12 cellular contexts compared by ENCODE assay signal in the genomic region with DNA sequence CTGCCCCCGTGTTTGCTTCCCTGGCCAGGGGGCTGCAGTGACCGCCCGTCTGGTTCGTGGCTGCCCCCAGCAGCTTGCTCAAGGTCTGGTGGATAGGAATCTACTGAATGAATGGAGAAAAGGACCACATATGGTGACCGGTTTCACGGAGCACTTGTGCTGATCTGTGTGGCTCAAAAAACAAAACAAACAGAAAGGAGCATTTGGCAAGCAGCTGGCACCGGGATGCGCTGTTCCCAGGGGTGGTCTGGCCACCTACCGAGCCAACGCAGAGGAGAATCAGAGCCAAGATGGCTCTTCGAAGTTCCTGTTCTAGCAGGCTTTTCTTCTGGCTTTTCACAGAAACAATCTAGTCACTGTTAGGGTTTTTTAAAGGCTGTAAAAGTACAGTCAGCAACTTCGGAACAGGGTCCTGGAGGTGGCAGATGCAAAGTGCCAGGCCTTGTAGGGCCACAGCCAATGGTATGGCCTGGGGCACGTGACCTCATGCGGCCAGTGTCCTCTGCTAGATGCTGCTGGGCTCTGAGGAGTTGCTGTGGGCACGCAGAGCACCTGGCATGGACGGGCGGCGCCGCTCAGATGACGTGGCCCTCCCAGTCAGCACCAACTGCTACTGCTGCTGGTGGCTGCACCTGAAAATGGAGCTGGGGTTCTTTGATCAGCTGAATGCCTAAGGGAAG. TPM values are rescaled to one million over a fixed set of nuclear protein-coding genes. Genes with fewer than 3 reads are reported as not detected.
DNase-seq lines count a peak whose midpoint lies in the region; ATAC-seq and TF ChIP-seq lines count a peak whose summit lies in the region.
"Had no signal": no experiment of that assay in that cellular context is flagged by ENCODE, and none has a peak within 500 bp of the region (broad histone marks: within the 10 kb centered on the region; RNA-seq: fewer than 3 reads in every experiment).

No MANE protein-coding gene starts in this region.

- no peaks in the 10 kb centered on the region for H3K9me3 Mint-ChIP-seq in HFFc6
- H3K9me3 Mint-ChIP-seq: naive thymus-derived CD8-positive, alpha-beta T cell; stimulated activated effector memory CD8-positive, alpha-beta T cell treated with anti-CD3 and anti-CD28 coated beads, Interleukin-12 subunit alpha, Interleukin-12 subunit beta, amount 100 ng/mL, for 72 hours had no signal

- CTCF ChIA-PET in SK-N-SH (lab: Yijun Ruan, JAX) = interaction anchor here (0.6 kb wide), 1 partner anchor 17 kb away, joined by 4 read pairs; no protein-coding TSS in a partner anchor

- H3K79me2 ChIP-seq in SK-N-SH (ENCODE audit: insufficient read depth) = no peaks in the 10 kb centered on the region
- no peaks in the 10 kb centered on the region for H3K79me2 ChIP-seq in GM23248 (ENCODE audit: insufficient read depth)

- TF ChIP-seq CTCF in HFFc6 (IDR thresholded peaks at IDR 0.05) (no peak), psoas muscle (IDR thresholded peaks at IDR 0.05) (no peak), SK-N-SH (IDR thresholded peaks at IDR 0.05) (no peak)

- no peak overlapping the region for H3K4me3 Mint-ChIP-seq in HFFc6
- H3K4me3 Mint-ChIP-seq: naive thymus-derived CD8-positive, alpha-beta T cell; stimulated activated effector memory CD8-positive, alpha-beta T cell treated with anti-CD3 and anti-CD28 coated beads, Interleukin-12 subunit alpha, Interleukin-12 subunit beta, amount 100 ng/mL, for 72 hours had no signal

- H3K9me2 ChIP-seq in SK-N-SH (no peaks in the 10 kb centered on the region), GM23248 (ENCODE audit: insufficient read depth) (no peaks in the 10 kb centered on the region)

- TF ChIP-seq RAD21 in SK-N-SH (IDR thresholded peaks at IDR 0.05; ENCODE audit: low read length) = no peak

- H3K9ac ChIP-seq in SK-N-SH = no peak overlapping the region
- H3K9ac ChIP-seq in GM23248 = no peak overlapping the region

- intact Hi-C loops in psoas muscle (cut with DNase I) = loop anchor here in 1 of 2 donors (5.0 kb wide), 1 partner anchor 35 kb away; no protein-coding TSS in a partner anchor

- H3K4me2 ChIP-seq in SK-N-SH (no peak overlapping the region), GM23248 (ENCODE audit: unreplicated experiment) (no peak overlapping the region)

- H3K36me3 Mint-ChIP-seq in HFFc6 (ENCODE audit: low read depth) = no peaks in the 10 kb centered on the region
- H3K36me3 Mint-ChIP-seq: stimulated activated effector memory CD8-positive, alpha-beta T cell treated with anti-CD3 and anti-CD28 coated beads, Interleukin-12 subunit alpha, Interleukin-12 subunit beta, amount 100 ng/mL, for 72 hours had no signal

- H3F3A ChIP-seq in SK-N-SH (replicated peaks; ENCODE audit: insufficient read depth) = no peaks in the 10 kb centered on the region
- no peaks in the 10 kb centered on the region; the same call in 1 of the 2 replicates for H3F3A ChIP-seq in GM23248 (ENCODE audit: insufficient read depth)

- H3K27me3 ChIP-seq in psoas muscle (ENCODE audit: insufficient read depth in 3 of 3, low read length in 2 of 3) = no peaks in the 10 kb centered on the region
- no peaks in the 10 kb centered on the region for H3K27me3 ChIP-seq in SK-N-SH (ENCODE audit: insufficient read depth)
- H3K27me3 ChIP-seq in GM23248 (replicated peaks; ENCODE audit: insufficient read depth) = no peaks in the 10 kb centered on the region

- H3K27me3 Mint-ChIP-seq in HFFc6 (ENCODE audit: insufficient read depth) = peaks cover 3% of the 10 kb centered on the region; the same call in 1 of the 2 replicates
- H3K27me3 Mint-ChIP-seq: naive thymus-derived CD8-positive, alpha-beta T cell had no signal

- no peak for DNase-seq in HFFc6
- peak; percentile 82 for DNase-seq in NCI-H345 (lab: John Stamatoyannopoulos, UW)
- peak; percentile 73 for DNase-seq in brain pericyte (ENCODE audit: low read depth, low spot score)
- no peak for DNase-seq in psoas muscle
- DNase-seq in SK-N-SH = no peak
- no peak for DNase-seq in GM23248
- DNase-seq: naive thymus-derived CD8-positive, alpha-beta T cell; WERI-Rb-1 had no signal

- no peak overlapping the region for H2AFZ ChIP-seq in SK-N-SH (ENCODE audit: low read depth)
- no peak overlapping the region for H2AFZ ChIP-seq in GM23248

- POLR2A ChIA-PET in SK-N-SH (lab: Yijun Ruan, JAX) = no interaction called here

- H3K4me1 ChIP-seq in psoas muscle = no peaks in the 10 kb centered on the region
- H3K4me1 ChIP-seq in SK-N-SH (ENCODE audit: control insufficient read depth in 1 of 2, insufficient read depth in 2 of 2, low read depth in 1 of 2, low read length in 1 of 2) = peaks cover 0 to 3% of the 10 kb centered on the region in 2 experiments; a peak in 1 of 4 replicates
- no peaks in the 10 kb centered on the region for H3K4me1 ChIP-seq in GM23248 (ENCODE audit: insufficient read depth)

- H3K27ac Mint-ChIP-seq in HFFc6 = peak overlapping the region; percentile 22
- H3K27ac Mint-ChIP-seq: stimulated activated effector memory CD8-positive, alpha-beta T cell treated with anti-CD3 and anti-CD28 coated beads, Interleukin-12 subunit alpha, Interleukin-12 subunit beta, amount 100 ng/mL, for 72 hours had no signal

- H3K4me3 ChIP-seq in psoas muscle (no peak overlapping the region), SK-N-SH (ENCODE audit: low read depth in 2 of 2, low read length in 1 of 2) (no peak overlapping the region), GM23248 (no peak overlapping the region)

- no peaks in the 10 kb centered on the region for H3K36me3 ChIP-seq in psoas muscle (ENCODE audit: insufficient read depth in 1 of 2, low read depth in 1 of 2)
- H3K36me3 ChIP-seq in SK-N-SH (replicated peaks in 1 of 2; ENCODE audit: control insufficient read depth in 1 of 2, insufficient read depth in 2 of 2, low read length in 1 of 2) = no peaks in the 10 kb centered on the region
- H3K36me3 ChIP-seq in GM23248 (ENCODE audit: low read depth) = no peaks in the 10 kb centered on the region
- H3K36me3 ChIP-seq: WERI-Rb-1 had no signal

- H3K4me1 Mint-ChIP-seq in HFFc6 (ENCODE audit: low read depth) = peaks cover 7% of the 10 kb centered on the region

- in situ Hi-C loops in GM23248 (cut with MboI) = no loop called here

- H3K9me3 ChIP-seq in psoas muscle (no peaks in the 10 kb centered on the region), SK-N-SH (no peaks in the 10 kb centered on the region), GM23248 (ENCODE audit: low read depth) (no peaks in the 10 kb centered on the region)

- WGBS in psoas muscle, 3 donors = 45 to 59% (median 53%) methylated on average over 20 of the region's 20 CpGs
- WGBS in SK-N-SH (ENCODE audit: low lambda C conversion rate) = 66% methylated on average over 6 of the region's 20 CpGs
- whole genome bisulfite sequencing in GM23248 (ENCODE audit: low coverage in 1 of 2, low lambda C conversion rate in 2 of 2, missing lambda C conversion rate in 2 of 2), 2 experiments = 59 to 63% methylated on average over 20 of the region's 20 CpGs

- ATAC-seq in psoas muscle (peak; percentile 60 to 77 (median 68)), HG03469 (IDR thresholded peaks at IDR 0.05; ENCODE audit: unreplicated experiment) (no peak), HG03571 (IDR thresholded peaks at IDR 0.05; ENCODE audit: unreplicated experiment) (no peak)
- ATAC-seq: naive thymus-derived CD8-positive, alpha-beta T cell; Panc1; stimulated activated effector memory CD8-positive, alpha-beta T cell treated with anti-CD3 and anti-CD28 coated beads, Interleukin-12 subunit alpha, Interleukin-12 subunit beta, amount 100 ng/mL, for 72 hours had no signal

- H4K20me1 ChIP-seq in SK-N-SH (ENCODE audit: insufficient read depth) = no peaks in the 10 kb centered on the region
- no peaks in the 10 kb centered on the region for H4K20me1 ChIP-seq in GM23248 (ENCODE audit: insufficient read depth)

- no peak overlapping the region for H3K27ac ChIP-seq in psoas muscle
- H3K27ac ChIP-seq in SK-N-SH (ENCODE audit: low read depth in 2 of 2, low read length in 1 of 2) = peak overlapping the region in 1 of 2 experiments; percentile 50; a peak in 1 of 4 replicates
- H3K27ac ChIP-seq in GM23248 = no peak overlapping the region
- H3K27ac ChIP-seq: WERI-Rb-1 had no signal

- TF ChIP-seq EP300 in SK-N-SH (IDR thresholded peaks at IDR 0.05; ENCODE audit: borderline replicate concordance in 1 of 2, low read depth in 1 of 2, low read length in 1 of 2) = no peak

TF ChIP-seq in SK-N-SH, 30 proteins besides CTCF, POLR2A, EP300 and RAD21 (continues in another document):
- TF ChIP-seq JUND (IDR thresholded peaks at IDR 0.05) (no peak), USF2 (IDR thresholded peaks at IDR 0.05; ENCODE audit: borderline replicate concordance, low read depth, low read length) (no peak), GABPA (IDR thresholded peaks at IDR 0.05; ENCODE audit: low read depth) (no peak), FOXJ3 (CRISPR knock-in tag; IDR thresholded peaks at IDR 0.05) (no peak)
- TF ChIP-seq, protein P1, sequence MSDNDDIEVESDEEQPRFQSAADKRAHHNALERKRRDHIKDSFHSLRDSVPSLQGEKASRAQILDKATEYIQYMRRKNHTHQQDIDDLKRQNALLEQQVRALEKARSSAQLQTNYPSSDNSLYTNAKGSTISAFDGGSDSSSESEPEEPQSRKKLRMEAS (IDR thresholded peaks at IDR 0.05; ENCODE audit: low read depth) = no peak

RNA-seq across cellular contexts. Expression of gene PACSIN2, which starts 27.3 kb away (rescaled TPM):
- total RNA-seq in HFFc6 (2021; fragmentation: NEBNext Ultra II Directional; extraction: Animal tissue kit (Norgen Biotek cat#: 25700)) = 10 to 100 TPM; 69.8 to 97.3 (median 76.2) TPM
- 10 to 100 TPM; 27.9 to 52.2 (median 38.4) TPM for total RNA-seq in psoas muscle
- polyA plus RNA-seq in psoas muscle (10 to 100 TPM; 21.0 to 31.4 (median 26.0) TPM), SK-N-SH (2012; rRNA removed) (60.5 and 63.1 TPM in 2 replicates), GM23248 (2016; fragmentation: Nextera tagmentation; extraction: Ambion mirVana) (36.0 and 36.5 TPM in 2 replicates)
- 42.5 and 51.5 TPM in 2 replicates for polyA plus RNA-seq in SK-N-SH (2012; cell fraction: cytosol; rRNA removed)
- 53.0 and 54.4 TPM in 2 replicates for polyA plus RNA-seq in SK-N-SH (2012; cell fraction: nucleus; rRNA removed)
- total RNA-seq in GM23248 (2014; rRNA removed; shearing (Covaris generic)) = 35.5 and 43.7 TPM in 2 replicates

RNA-seq across cellular contexts. Expression of gene TTLL1, which starts 47.0 kb away (rescaled TPM):
- 1 to 10 TPM; 5.7 to 7.7 (median 6.5) TPM for total RNA-seq in HFFc6 (2021; fragmentation: NEBNext Ultra II Directional; extraction: Animal tissue kit (Norgen Biotek cat#: 25700))
- 1 to 10 TPM; 1.2 to 3.0 (median 2.0) TPM for total RNA-seq in psoas muscle
- polyA plus RNA-seq in psoas muscle (1 to 10 TPM; 1.9 to 4.9 (median 3.8) TPM), SK-N-SH (2012; rRNA removed) (14.0 and 14.3 TPM in 2 replicates), GM23248 (2016; fragmentation: Nextera tagmentation; extraction: Ambion mirVana) (18.5 and 18.8 TPM in 2 replicates)
- 11.5 and 13.8 TPM in 2 replicates for polyA plus RNA-seq in SK-N-SH (2012; cell fraction: cytosol; rRNA removed)
- 7.2 and 8.4 TPM in 2 replicates for polyA plus RNA-seq in SK-N-SH (2012; cell fraction: nucleus; rRNA removed)
- total RNA-seq in GM23248 (2014; rRNA removed; shearing (Covaris generic)) = 16.0 and 16.6 TPM in 2 replicates

Comparison
In these comparisons a context has a peak if more than half of its experiments do, and no peak if none do; other contexts are left out.
1. DNase-seq: peak in NCI-H345 (single experiment) and brain pericyte (single experiment); none in HFFc6 (single experiment), psoas muscle (0 of 2), SK-N-SH (single experiment) and GM23248 (single experiment).
2. ATAC-seq: peak in psoas muscle (4 of 4); none in HG03469 (single experiment) and HG03571 (single experiment).